ENCODE assay signal across 10 cellular contexts in the genomic region with DNA sequence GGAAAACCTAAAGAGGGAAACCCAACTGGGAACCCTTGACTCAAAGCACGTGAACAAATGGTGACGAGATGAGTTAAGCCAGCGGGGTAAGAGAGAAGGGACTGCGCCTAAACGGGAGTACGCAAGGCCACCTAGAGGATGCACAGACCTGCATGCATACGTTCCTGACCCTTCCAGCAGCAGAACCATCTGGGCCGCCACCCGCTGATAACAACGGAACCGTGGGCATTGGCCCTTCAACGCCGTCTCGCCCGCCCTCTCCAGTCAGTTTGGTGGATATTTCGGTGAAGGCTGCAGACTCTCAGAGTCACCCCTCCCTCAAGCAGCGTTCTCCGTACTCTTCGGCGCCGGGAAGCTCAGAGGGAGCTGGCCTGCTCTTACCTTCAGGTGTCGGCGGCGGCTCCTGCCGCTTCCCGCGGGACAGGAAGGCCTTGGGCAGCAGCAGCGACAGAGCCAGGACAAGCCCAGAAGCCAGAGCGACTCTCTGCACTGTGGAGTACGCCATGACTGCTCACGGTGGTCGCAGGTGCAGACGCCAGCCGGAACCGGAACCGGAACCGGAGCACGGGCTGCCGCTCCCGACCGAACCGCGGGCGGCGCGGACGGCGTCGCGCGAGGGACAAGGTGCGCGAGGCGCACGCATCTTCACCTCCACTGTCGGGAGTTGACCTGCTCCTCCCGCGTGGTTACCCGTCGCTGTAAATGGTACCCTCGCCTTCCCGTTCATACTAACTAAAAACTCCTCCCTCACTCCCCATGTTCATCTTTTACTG. TPM values are rescaled to one million over a fixed set of nuclear protein-coding genes. Genes with fewer than 3 reads are reported as not detected.
DNase-seq lines count a peak whose midpoint lies in the region; ATAC-seq and TF ChIP-seq lines count a peak whose summit lies in the region.
"Had no signal": no experiment of that assay in that cellular context is flagged by ENCODE, and none has a peak within 500 bp of the region (broad histone marks: within the 10 kb centered on the region; RNA-seq: fewer than 3 reads in every experiment).

A gene with protein sequence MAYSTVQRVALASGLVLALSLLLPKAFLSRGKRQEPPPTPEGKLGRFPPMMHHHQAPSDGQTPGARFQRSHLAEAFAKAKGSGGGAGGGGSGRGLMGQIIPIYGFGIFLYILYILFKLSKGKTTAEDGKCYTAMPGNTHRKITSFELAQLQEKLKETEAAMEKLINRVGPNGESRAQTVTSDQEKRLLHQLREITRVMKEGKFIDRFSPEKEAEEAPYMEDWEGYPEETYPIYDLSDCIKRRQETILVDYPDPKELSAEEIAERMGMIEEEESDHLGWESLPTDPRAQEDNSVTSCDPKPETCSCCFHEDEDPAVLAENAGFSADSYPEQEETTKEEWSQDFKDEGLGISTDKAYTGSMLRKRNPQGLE (minus strand): TSS at position 541 of the 773 bp plus-strand sequence. CDS start 36 bp downstream, at position 505.

- peak; percentile 72 for ATAC-seq in GM19395 (IDR thresholded peaks at IDR 0.05; ENCODE audit: unreplicated experiment)
- peak; percentile 60 for ATAC-seq in foreskin keratinocyte

- 1% methylated on average over 45 to 62 of the region's 62 CpGs for whole genome bisulfite sequencing in testis, 2 donors

- TF ChIP-seq CTCF in 22Rv1 (IDR thresholded peaks at IDR 0.05): peak; percentile 50
- TF ChIP-seq CTCF in foreskin keratinocyte (conservative IDR thresholded peaks at IDR 0.05): no peak
- peak in 1 of 3 experiments; percentile 10 for TF ChIP-seq CTCF in testis (IDR thresholded peaks at IDR 0.05)

- intact Hi-C loops in testis (cut with DNase I; ENCODE audit: low total_unique reads): no loop called here

- H3K27me3 ChIP-seq in foreskin keratinocyte (peaks cover 60% of the 10 kb centered on the region), testis (no peaks in the 10 kb centered on the region)
- H3K27me3 ChIP-seq: BLaER1 had no signal

- H3K4me3 ChIP-seq in testis: peak within 1 kb of the TSS; percentile 69 to 76
- H3K4me3 ChIP-seq: BLaER1 had no signal

- H3K4me1 ChIP-seq in foreskin keratinocyte (peaks cover 4% of the 10 kb centered on the region), testis (peaks cover 3% of the 10 kb centered on the region)
- H3K4me1 ChIP-seq: BLaER1 had no signal

- no peaks in the 10 kb centered on the region for H3K36me3 ChIP-seq in testis (ENCODE audit: low read depth, missing control alignments)
- H3K36me3 ChIP-seq: BLaER1 had no signal

- DNase-seq in NCI-H2081 (lab: John Stamatoyannopoulos, UW): peak; percentile 73 to 81
- peak; percentile 27 for DNase-seq in activated T-cell treated with anti-CD3 and anti-CD28 coated beads for 1 hour (ENCODE audit: low read depth)
- no peak for DNase-seq in foreskin keratinocyte
- DNase-seq in occipital lobe (lab: John Stamatoyannopoulos, UW): peak; percentile 56
- DNase-seq in testis: peak; percentile 85
- no peak for DNase-seq in Kasumi-1 (lab: John Stamatoyannopoulos, UW)

- TF ChIP-seq POLR2A in testis (IDR thresholded peaks at IDR 0.05): no peak

- H3K27ac ChIP-seq in 22Rv1: peak within 1 kb of the TSS; percentile 74
- H3K27ac ChIP-seq in foreskin keratinocyte: no peak within 1 kb of the TSS
- H3K27ac ChIP-seq in testis: peak within 1 kb of the TSS in 1 of 2 donors; percentile 68
- H3K27ac ChIP-seq: BLaER1, epithelial cell of prostate had no signal

- H3K9me3 ChIP-seq in testis: no peaks in the 10 kb centered on the region
- H3K9me3 ChIP-seq: BLaER1 had no signal

RNA-seq across cellular contexts. Expression of the gene that starts here (rescaled TPM):
- total RNA-seq in foreskin keratinocyte (0.39 and 0.71 TPM in 2 replicates), occipital lobe (55.7 TPM), testis (10 to 100 TPM; 42.3 to 48.6 TPM)
- polyA plus RNA-seq in foreskin keratinocyte (0.02 and 0.10 TPM in 2 replicates), testis (ENCODE audit: insufficient read depth, low read depth, low replicate concordance) (18.7 TPM)

Comparison
In these comparisons a context has a peak if more than half of its experiments do, and no peak if none do; other contexts are left out.
1. RNA of the gene that starts here (total RNA-seq): 55.7 TPM in occipital lobe (single experiment) and 42.3 to 48.6 TPM in testis; 0.39 to 0.71 TPM in foreskin keratinocyte; every median in the first group is over 10 times any median in the second.
2. RNA of the gene that starts here (polyA plus RNA-seq): 18.7 TPM in testis (single experiment); 0.02 to 0.10 TPM in foreskin keratinocyte; every median in the first group is over 10 times any median in the second.
3. Peak in ATAC-seq in foreskin keratinocyte; RNA of the gene not detected or under 1 TPM.
4. DNase-seq: peak in NCI-H2081 (2 of 2), activated T-cell treated with anti-CD3 and anti-CD28 coated beads for 1 hour (single experiment), occipital lobe (single experiment) and testis (single experiment); none in foreskin keratinocyte (0 of 2) and Kasumi-1 (0 of 2).